In the genomic region with DNA sequence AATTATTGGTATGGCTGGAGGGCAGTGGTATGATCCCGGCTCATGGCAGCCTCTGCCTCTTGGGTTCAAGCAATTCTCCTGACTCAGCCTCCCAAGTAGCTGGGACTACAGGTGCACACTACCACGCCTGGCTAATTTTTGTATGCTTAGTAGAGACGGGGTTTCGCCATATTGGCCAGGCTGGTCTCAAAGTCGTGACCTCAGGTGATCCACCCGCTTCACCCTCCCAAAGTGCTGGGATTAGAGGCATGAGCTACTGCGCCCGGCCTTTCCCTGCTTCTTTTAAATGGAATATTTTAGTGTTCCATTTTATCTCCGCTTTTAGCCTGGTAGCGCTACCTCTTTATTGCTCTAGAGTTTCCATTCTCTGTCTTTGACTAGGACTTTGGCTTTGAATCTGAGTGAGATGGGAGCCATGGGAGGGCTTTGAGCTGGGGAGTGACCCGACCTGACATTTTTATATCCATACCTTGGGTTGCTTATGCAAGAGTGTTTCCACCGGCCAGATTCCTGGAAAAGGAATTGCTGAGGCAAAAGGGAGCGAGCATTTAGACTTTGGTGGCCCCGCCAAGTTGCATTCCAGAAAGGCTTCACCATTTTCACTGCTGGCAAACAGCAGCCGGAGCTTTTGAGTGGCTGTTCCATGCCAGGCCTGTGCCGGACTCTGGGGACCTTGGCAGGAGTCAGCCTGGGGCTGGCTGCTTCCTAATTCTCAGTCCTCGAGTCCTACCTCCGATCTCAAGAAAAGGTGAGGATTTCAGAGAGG, we compare ENCODE assay signal across 21 cellular contexts. TPM values are rescaled to one million over a fixed set of nuclear protein-coding genes. Genes with fewer than 3 reads are reported as not detected.
DNase-seq lines count a peak whose midpoint lies in the region; ATAC-seq and TF ChIP-seq lines count a peak whose summit lies in the region.
"Had no signal": no experiment of that assay in that cellular context is flagged by ENCODE, and none has a peak within 500 bp of the region (broad histone marks: within the 10 kb centered on the region; RNA-seq: fewer than 3 reads in every experiment).

No MANE protein-coding gene starts in this region.

- no peak for TF ChIP-seq EP300 in esophagus muscularis mucosa (IDR thresholded peaks at IDR 0.05)

- CTCF ChIA-PET in HEK293 (lab: Yijun Ruan, JAX): interaction anchor here (0.6 to 1.2 kb wide), 2 partner anchors 73 to 195 kb away, joined by 3 to 4 read pairs; no protein-coding TSS in a partner anchor

- H3K9me3 ChIP-seq in HEK293 (ENCODE audit: control insufficient read depth, insufficient read depth, low read depth, low read length): no peaks in the 10 kb centered on the region
- H3K9me3 ChIP-seq in esophagus muscularis mucosa: no peaks in the 10 kb centered on the region
- no peaks in the 10 kb centered on the region for H3K9me3 ChIP-seq in left lung
- no peaks in the 10 kb centered on the region for H3K9me3 ChIP-seq in stomach smooth muscle (ENCODE audit: control insufficient read depth in 2 of 2, low read length in 2 of 2)
- H3K9me3 ChIP-seq in SJCRH30 (replicated peaks): no peaks in the 10 kb centered on the region
- H3K9me3 ChIP-seq: lower lobe of right lung, Peyer's patch had no signal

- peaks cover 0 to 8% of the 10 kb centered on the region in 2 experiments; a peak in 2 of 3 replicates for H3K36me3 ChIP-seq in HEK293 (ENCODE audit: control insufficient read depth in 2 of 2, insufficient read depth in 1 of 2, low read length in 2 of 2)
- no peaks in the 10 kb centered on the region for H3K36me3 ChIP-seq in esophagus muscularis mucosa
- no peaks in the 10 kb centered on the region for H3K36me3 ChIP-seq in left lung
- H3K36me3 ChIP-seq in stomach smooth muscle (ENCODE audit: control insufficient read depth in 2 of 2, insufficient read depth in 2 of 2, low read length in 2 of 2): no peaks in the 10 kb centered on the region
- H3K36me3 ChIP-seq in SJCRH30: no peaks in the 10 kb centered on the region; the same call in 1 of the 2 replicates
- H3K36me3 ChIP-seq: lower lobe of right lung, Peyer's patch had no signal

- DNase-seq in esophagus muscularis mucosa (ENCODE audit: extremely low spot score): no peak
- DNase-seq in left lung: no peak
- DNase-seq in SJCRH30: no peak
- no peak for DNase-seq in posterior vena cava (ENCODE audit: low spot score)
- no peak for DNase-seq in HT-29 (ENCODE audit: low spot score)
- DNase-seq: activated CD4-positive, alpha-beta memory T cell treated with anti-CD3 and anti-CD28 coated beads for 36 hours; activated naive CD8-positive, alpha-beta T cell treated with anti-CD3 and anti-CD28 coated beads for 36 hours; activated T-cell treated with anti-CD3 and anti-CD28 coated beads, Interleukin-2, amount 50 U/mL, for 4 hours; effector CD4-positive, alpha-beta T cell; Karpas-422; lower lobe of right lung; naive thymus-derived CD4-positive, alpha-beta T cell; NCI-H1105 treated with DMSO at 0.1 percent for 48 hours; NCI-H2171 treated with DMSO at 0.1 percent for 48 hours; Peyer's patch; stimulated activated naive CD8-positive, alpha-beta T cell treated with anti-CD3 and anti-CD28 coated beads, Interleukin-15, Interleukin-2, amounts not matched to agents 100 U/mL and 50 U/mL, for 24 hours had no signal

- no peak overlapping the region for H3K27ac ChIP-seq in HEK293 (ENCODE audit: extremely low read depth, low read depth, low read length)
- peak overlapping the region; percentile 50 to 73 (median 66) for H3K27ac ChIP-seq in esophagus muscularis mucosa (replicated peaks in 1 of 4)
- no peak overlapping the region for H3K27ac ChIP-seq in left lung
- peak overlapping the region; percentile 60 for H3K27ac ChIP-seq in stomach smooth muscle (ENCODE audit: low read length)
- no peak overlapping the region for H3K27ac ChIP-seq in SJCRH30
- H3K27ac ChIP-seq: lower lobe of right lung had no signal

- POLR2A ChIA-PET in HEK293 (lab: Yijun Ruan, JAX): no interaction called here

- TF ChIP-seq POLR2A in esophagus muscularis mucosa (IDR thresholded peaks at IDR 0.05; ENCODE audit: low read depth): no peak

- no peaks in the 10 kb centered on the region for H3K27me3 ChIP-seq in esophagus muscularis mucosa
- H3K27me3 ChIP-seq in left lung: no peaks in the 10 kb centered on the region
- H3K27me3 ChIP-seq in stomach smooth muscle (ENCODE audit: control insufficient read depth in 1 of 2, insufficient read depth in 2 of 2, low read length in 2 of 2): no peaks in the 10 kb centered on the region
- H3K27me3 ChIP-seq in SJCRH30: no peaks in the 10 kb centered on the region
- H3K27me3 ChIP-seq: Peyer's patch had no signal

- ATAC-seq in left lung: peak; percentile 30
- no peak for ATAC-seq in HG02981 (IDR thresholded peaks at IDR 0.05; ENCODE audit: unreplicated experiment)
- ATAC-seq: activated T-cell treated with anti-CD3 and anti-CD28 coated beads, Interleukin-2, amount 50 U/mL, for 4 hours; naive thymus-derived CD4-positive, alpha-beta T cell; stimulated activated naive CD8-positive, alpha-beta T cell treated with anti-CD3 and anti-CD28 coated beads, Interleukin-15, Interleukin-2, amounts not matched to agents 100 U/mL and 50 U/mL, for 24 hours had no signal

- H3K4me3 ChIP-seq in HEK293 (ENCODE audit: low read depth, low read length): no peak overlapping the region
- H3K4me3 ChIP-seq in esophagus muscularis mucosa: no peak overlapping the region
- H3K4me3 ChIP-seq in left lung: no peak overlapping the region
- H3K4me3 ChIP-seq in stomach smooth muscle (ENCODE audit: low read length in 2 of 2): peak overlapping the region in 1 of 2 donors; percentile 40
- no peak overlapping the region for H3K4me3 ChIP-seq in SJCRH30
- H3K4me3 ChIP-seq: lower lobe of right lung, Peyer's patch had no signal

- 83% methylated on average over 17 of the region's 18 CpGs for WGBS in esophagus muscularis mucosa

- H3K9ac ChIP-seq in stomach smooth muscle (ENCODE audit: low read length in 2 of 2): no peak overlapping the region

- intact Hi-C loops in esophagus muscularis mucosa (cut with DNase I) (no loop called here), left lung (cut with DNase I) (no loop called here), posterior vena cava (cut with DNase I) (no loop called here)

- no peak for TF ChIP-seq CTCF in HEK293 (tag by site-specific recombination; IDR thresholded peaks at IDR 0.05)
- no peak for TF ChIP-seq CTCF in esophagus muscularis mucosa (IDR thresholded peaks at IDR 0.05)
- no peak for TF ChIP-seq CTCF in left lung (IDR thresholded peaks at IDR 0.05)

- H3K4me1 ChIP-seq in HEK293 (ENCODE audit: control insufficient read depth, insufficient read depth, low read length): peaks cover 17% of the 10 kb centered on the region
- peaks cover 31 to 70% (median 41%) of the 10 kb centered on the region in 4 donors for H3K4me1 ChIP-seq in esophagus muscularis mucosa
- H3K4me1 ChIP-seq in left lung: peaks cover 4 to 32% of the 10 kb centered on the region in 2 donors
- peaks cover 31% of the 10 kb centered on the region for H3K4me1 ChIP-seq in stomach smooth muscle (ENCODE audit: control insufficient read depth, insufficient read depth, low read length)
- no peaks in the 10 kb centered on the region for H3K4me1 ChIP-seq in SJCRH30

TF ChIP-seq in HEK293, 187 proteins besides CTCF, POLR2A, EP300 and RAD21:
- TF ChIP-seq ZNF16 (tag by site-specific recombination; IDR thresholded peaks at IDR 0.05; ENCODE audit: low read depth) (peak; percentile 67), ZNF394 (tag by site-specific recombination; IDR thresholded peaks at IDR 0.05; ENCODE audit: borderline replicate concordance) (no peak)

RNA-seq across cellular contexts. Expression of gene BICRA, which starts 22.9 kb away (rescaled TPM):
- total RNA-seq in esophagus muscularis mucosa (10 to 100 TPM; 10.9 to 15.0 (median 13.8) TPM), left lung (10 to 100 TPM; 13.8 to 15.5 TPM), posterior vena cava (10 to 100 TPM; 12.0 to 15.4 TPM)
- 0.95 and 3.9 TPM in 2 replicates for total RNA-seq in SJCRH30 (2014; rRNA removed; shearing (Covaris generic))
- total RNA-seq in HT-29 (2014; rRNA removed; shearing (Covaris generic)): 2.6 and 5.2 TPM in 2 replicates

RNA-seq across cellular contexts. Expression of gene ZNF541, which starts 58.9 kb away (rescaled TPM):
- under 1 TPM in 3 of 4 donors, not detected in 1; 0.17 to 0.23 (median 0.19) TPM for total RNA-seq in esophagus muscularis mucosa
- total RNA-seq in left lung: under 1 TPM; 0.37 to 0.50 TPM
- total RNA-seq in SJCRH30 (2014; rRNA removed; shearing (Covaris generic)): not detected in 2 replicates
- total RNA-seq in posterior vena cava: under 1 TPM; 0.19 to 0.24 TPM
- total RNA-seq in HT-29 (2014; rRNA removed; shearing (Covaris generic)): not detected in 2 replicates
- total RNA-seq: bronchial epithelial cell, Daoy, Peyer's patch had no signal

Comparison
In these comparisons a context has a peak if more than half of its experiments do, and no peak if none do; other contexts are left out.
1. H3K27ac ChIP-seq: peak in esophagus muscularis mucosa (4 of 4) and stomach smooth muscle (single experiment); none in HEK293 (single experiment), left lung (0 of 2) and SJCRH30 (single experiment).